Comparison of ENCODE assay signal across 24 cellular contexts in genomic region chr18:39636931-39637330, GRCh38.
"Had no signal": no experiment of that assay in that cellular context is flagged by ENCODE, and none has a peak within 500 bp of the region (broad histone marks: within the 10 kb centered on the region; RNA-seq: fewer than 3 reads in every experiment).

No MANE protein-coding gene starts in this region.

- ATAC-seq: effector memory CD8-positive, alpha-beta T cell; esophagus mucosa; gastrocnemius medialis; heart right ventricle; left cardiac atrium; left lung; left ventricle myocardium superior; lower lobe of right lung; mucosa of descending colon had no signal

- H3K9me3 Mint-ChIP-seq: dendritic cell treated with granulocyte-macrophage colony-stimulating factor and Interleukin-4, amounts not matched to agents 40 ng/mL and 50 ng/mL, for 4 days; mesothelial cell of epicardium had no signal

- H3K36me3 ChIP-seq: colonic mucosa, esophagus squamous epithelium, gastrocnemius medialis, heart right ventricle, left lung, lower lobe of right lung had no signal

- H3K4me1 ChIP-seq: colonic mucosa, esophagus squamous epithelium, gastrocnemius medialis, heart right ventricle, left lung, lower lobe of right lung had no signal

- H3K36me3 Mint-ChIP-seq: mesothelial cell of epicardium had no signal

- H3K27ac Mint-ChIP-seq: dendritic cell treated with granulocyte-macrophage colony-stimulating factor and Interleukin-4, amounts not matched to agents 40 ng/mL and 50 ng/mL, for 4 days; effector memory CD8-positive, alpha-beta T cell; endodermal cell; mesothelial cell of epicardium had no signal

- DNase-seq: colonic mucosa; cortex of kidney; effector CD8-positive, alpha-beta T cell; effector memory CD8-positive, alpha-beta T cell; endodermal cell; erythroblast; esophagus squamous epithelium; foreskin fibroblast; foreskin melanocyte; gastrocnemius medialis; glutamatergic neuron; head of caudate nucleus; heart right ventricle; hippocampal formation; left cardiac atrium; left lung; left ventricle myocardium superior; lower lobe of right lung; mesenchymal stem cell; mucosa of descending colon had no signal

- H3K9me3 ChIP-seq: colonic mucosa, esophagus squamous epithelium, gastrocnemius medialis, left lung, lower lobe of right lung, mucosa of descending colon had no signal

- H3K27ac ChIP-seq: colonic mucosa, epithelial cell of prostate, esophagus squamous epithelium, gastrocnemius medialis, heart right ventricle, left lung, lower lobe of right lung had no signal

- H3K4me3 Mint-ChIP-seq: dendritic cell treated with granulocyte-macrophage colony-stimulating factor and Interleukin-4, amounts not matched to agents 40 ng/mL and 50 ng/mL, for 4 days; effector memory CD8-positive, alpha-beta T cell; endodermal cell; mesothelial cell of epicardium had no signal

- H3K4me3 ChIP-seq: colonic mucosa, esophagus squamous epithelium, gastrocnemius medialis, heart right ventricle, left lung, lower lobe of right lung, mucosa of descending colon had no signal

- H3K27me3 Mint-ChIP-seq: dendritic cell treated with granulocyte-macrophage colony-stimulating factor and Interleukin-4, amounts not matched to agents 40 ng/mL and 50 ng/mL, for 4 days; effector memory CD8-positive, alpha-beta T cell had no signal

- H3K27me3 ChIP-seq: colonic mucosa, esophagus squamous epithelium, gastrocnemius medialis, heart right ventricle, left lung had no signal
